Comparison of ENCODE assay signal across 20 cellular contexts in the genomic region with DNA sequence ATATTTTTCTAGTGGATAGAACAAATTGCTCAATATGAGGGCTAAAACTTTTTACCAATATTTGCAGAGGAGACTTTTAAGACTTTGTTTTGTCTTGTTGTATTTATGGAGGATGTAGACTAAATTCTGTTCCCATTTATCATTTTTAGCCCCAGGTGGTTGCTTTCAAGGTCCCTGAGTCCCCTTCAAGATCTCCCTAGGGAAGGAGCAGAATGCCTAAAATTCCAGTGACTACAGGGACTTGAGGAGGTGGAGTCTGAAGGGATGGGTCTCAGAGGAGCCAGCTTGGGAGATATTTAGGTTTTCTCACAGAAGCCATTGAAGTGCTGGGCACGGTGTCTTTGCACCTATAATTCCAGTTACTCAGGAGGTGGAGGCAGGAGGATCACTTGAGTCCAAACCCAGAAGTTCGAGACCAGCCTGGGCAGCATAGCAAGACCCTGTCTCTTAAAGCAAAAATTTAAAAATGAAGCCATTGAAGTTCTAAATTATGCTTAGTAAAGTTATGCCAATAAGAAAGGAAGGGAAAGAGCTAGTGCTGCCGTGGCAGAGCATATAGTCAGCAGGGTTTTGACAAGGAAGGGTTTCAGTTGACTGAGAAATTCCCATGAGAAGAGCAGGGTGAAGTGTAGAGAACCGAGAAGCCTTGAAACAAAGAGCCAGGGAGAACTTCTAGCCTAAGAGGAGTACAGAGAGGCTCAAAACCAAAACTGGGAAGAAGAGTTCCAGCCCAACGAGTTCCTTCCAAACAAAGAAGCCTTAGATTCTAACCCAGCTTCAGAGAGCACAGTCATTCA. TPM values are rescaled to one million over a fixed set of nuclear protein-coding genes. Genes with fewer than 3 reads are reported as not detected.
A peak's percentile ranks its signal among the peaks of the same experiment; 100 is the strongest.
DNase-seq lines count a peak whose midpoint lies in the region; ATAC-seq and TF ChIP-seq lines count a peak whose summit lies in the region.
"Had no signal": no experiment of that assay in that cellular context is flagged by ENCODE, and none has a peak within 500 bp of the region (broad histone marks: within the 10 kb centered on the region; RNA-seq: fewer than 3 reads in every experiment).

No MANE protein-coding gene starts in this region.

- CTCF ChIA-PET in WTC11 (lab: Charles Lee), result interaction anchor here (0.8 kb wide), 1 partner anchor 22 kb away, joined by 3 read pairs; no protein-coding TSS in a partner anchor

- peaks cover 22% of the 10 kb centered on the region for H3K9me3 Mint-ChIP-seq in WTC11

- no peak overlapping the region for H3K4me3 ChIP-seq in H7 (ENCODE audit: insufficient read depth, low read depth, low read length)
- H3K4me3 ChIP-seq: pancreas, Peyer's patch, tibial nerve had no signal

- ATAC-seq in WTC11, result peak; percentile 60; the same call in 1 of the 2 replicates
- ATAC-seq in HG03469 (IDR thresholded peaks at IDR 0.05; ENCODE audit: unreplicated experiment), result no peak
- no peak for ATAC-seq in stimulated activated naive CD8-positive, alpha-beta T cell treated with anti-CD3 and anti-CD28 coated beads, Interleukin-15, Interleukin-2, amounts not matched to agents 100 U/mL and 50 U/mL, for 24 hours
- no peak for ATAC-seq in GM19463 (IDR thresholded peaks at IDR 0.05; ENCODE audit: unreplicated experiment)
- ATAC-seq: HCT116, SK-N-SH treated with all-trans-retinoic acid at 6 μM for 48 hours had no signal

- TF ChIP-seq CTCF in WTC11 (IDR thresholded peaks at IDR 0.05), result no peak

- H3K4me3 Mint-ChIP-seq in WTC11, result no peak overlapping the region

- POLR2A ChIA-PET in WTC11 (lab: Charles Lee), result no interaction called here

- no peaks in the 10 kb centered on the region for H3K27me3 ChIP-seq in H7 (ENCODE audit: control insufficient read depth, insufficient read depth, low read length)
- H3K27me3 ChIP-seq: pancreas, Peyer's patch, tibial nerve had no signal

- H3K36me3 ChIP-seq in H7 (replicated peaks; ENCODE audit: control insufficient read depth, insufficient read depth, low read length), result no peaks in the 10 kb centered on the region
- H3K36me3 ChIP-seq: pancreas, Peyer's patch, tibial nerve had no signal

- H3K27ac Mint-ChIP-seq in WTC11, result peak overlapping the region; percentile 19; the same call in 1 of the 2 replicates

- no peaks in the 10 kb centered on the region for H3K27me3 Mint-ChIP-seq in WTC11 (ENCODE audit: low read depth)

- H3K36me3 Mint-ChIP-seq in WTC11, result peaks cover 21% of the 10 kb centered on the region

- DNase-seq in H7 (peak; percentile 23), WTC11 (ENCODE audit: low spot score) (no peak), globus pallidus (ENCODE audit: low spot score) (peak; percentile 26)
- DNase-seq in stimulated activated naive CD8-positive, alpha-beta T cell treated with anti-CD3 and anti-CD28 coated beads, Interleukin-15, Interleukin-2, amounts not matched to agents 100 U/mL and 50 U/mL, for 24 hours, result no peak
- DNase-seq: activated CD4-positive, alpha-beta T cell treated with anti-CD3 and anti-CD28 coated beads, Interleukin-2, amount 50 U/mL, for 4 hours; activated T-cell treated with anti-CD3 and anti-CD28 coated beads, Interleukin-2, amount 50 U/mL, for 1 hour; central memory CD4-positive, alpha-beta T cell; DMS 273 treated with DMSO at 0.1 percent for 48 hours; NCI-H1436; Peyer's patch; small intestine; stimulated activated CD4-positive, alpha-beta T cell treated with anti-CD3 and anti-CD28 coated beads, Interleukin-4, amount 100 ng/mL, for 4 hours; stimulated activated CD8-positive, alpha-beta memory T cell treated with anti-CD3 and anti-CD28 coated beads, Interleukin-4, amount 100 ng/mL, for 48 hours had no signal

- peaks cover 27% of the 10 kb centered on the region for H3K4me1 Mint-ChIP-seq in WTC11

- peak overlapping the region; percentile 28 for H3K27ac ChIP-seq in temporal lobe (ENCODE audit: low read depth, low read length)
- H3K27ac ChIP-seq: Peyer's patch had no signal

TF ChIP-seq in WTC11, 78 proteins besides CTCF, POLR2A, EP300 and RAD21:
- TF ChIP-seq ZNF121 (CRISPR knock-in tag; IDR thresholded peaks at IDR 0.05), result peak; percentile 72; the same call in 1 of the 2 replicates
- TF ChIP-seq MXD4 (CRISPR knock-in tag; IDR thresholded peaks at IDR 0.05; ENCODE audit: borderline replicate concordance), result no peak
- no peak for TF ChIP-seq ATF2 (CRISPR knock-in tag; IDR thresholded peaks at IDR 0.05; ENCODE audit: borderline replicate concordance, low read depth)
- TF ChIP-seq CDX4 (CRISPR knock-in tag; IDR thresholded peaks at IDR 0.05; ENCODE audit: borderline replicate concordance), result no peak

RNA-seq across cellular contexts. Expression of gene COMMD1, which starts 43.4 kb away (rescaled TPM):
- 24.5 and 25.3 TPM in 2 replicates for total RNA-seq in H7 (2014; rRNA removed; shearing (Covaris generic))
- total RNA-seq in WTC11 (2021), result 21.4 to 24.7 TPM (median 21.8 TPM) in 3 replicates
- 29.0 TPM for total RNA-seq in temporal lobe

Comparison
In these comparisons a context has a peak if more than half of its experiments do, and no peak if none do; other contexts are left out.
1. DNase-seq: peak in H7 (single experiment) and globus pallidus (single experiment); none in WTC11 (single experiment) and stimulated activated naive CD8-positive, alpha-beta T cell treated with anti-CD3 and anti-CD28 coated beads, Interleukin-15, Interleukin-2, amounts not matched to agents 100 U/mL and 50 U/mL, for 24 hours (single experiment).